In genomic region chr12:76871082-76871481, GRCh38 we compare ENCODE assay signal across 25 cellular contexts.
"Had no signal": no experiment of that assay in that cellular context is flagged by ENCODE, and none has a peak within 500 bp of the region (broad histone marks: within the 10 kb centered on the region; RNA-seq: fewer than 3 reads in every experiment).

No MANE protein-coding gene starts in this region.

- DNase-seq: activated CD4-positive, alpha-beta T cell treated with anti-CD3 and anti-CD28 coated beads for 4 hours; activated CD8-positive, alpha-beta memory T cell treated with anti-CD3 and anti-CD28 coated beads, Interleukin-2, amount 50 U/mL, for 4 hours; activated CD8-positive, alpha-beta T cell treated with anti-CD3 and anti-CD28 coated beads for 36 hours; activated naive CD4-positive, alpha-beta T cell treated with anti-CD3 and anti-CD28 coated beads, Interleukin-2, amount 50 U/mL, for 16 hours; activated naive CD8-positive, alpha-beta T cell treated with anti-CD3 and anti-CD28 coated beads, Interleukin-2, amount 10 ng/mL, durations not matched to agents 7 days and 5 days; adrenal gland; anterior cingulate cortex; central memory CD4-positive, alpha-beta T cell; MG63; MV-4-11; NCI-H1092 treated with DMSO at 0.1 percent for 48 hours; NCI-H1417 treated with DMSO at 0.1 percent for 48 hours; NCI-H1694; NCI-H2029; NCI-H226; NCI-H774; PC-9; SIG-M5; T-cell; T-helper 2 cell; T1000; WERI-Rb-1 had no signal

- H3K4me1 Mint-ChIP-seq: activated naive CD8-positive, alpha-beta T cell treated with anti-CD3 and anti-CD28 coated beads, Interleukin-2, amount 10 ng/mL, durations not matched to agents 7 days and 5 days; T-cell had no signal

- H3K27ac Mint-ChIP-seq: activated CD8-positive, alpha-beta T cell treated with anti-CD3 and anti-CD28 coated beads for 36 hours; activated naive CD8-positive, alpha-beta T cell treated with anti-CD3 and anti-CD28 coated beads, Interleukin-2, amount 10 ng/mL, durations not matched to agents 7 days and 5 days; T-cell had no signal

- ATAC-seq: activated CD4-positive, CD25-positive, alpha-beta regulatory T cell treated with anti-CD3 and anti-CD28 coated beads, Interleukin-2, amount 50 U/mL, for 24 hours; activated CD8-positive, alpha-beta T cell treated with anti-CD3 and anti-CD28 coated beads for 36 hours; T-cell had no signal

- H3K36me3 Mint-ChIP-seq: activated naive CD8-positive, alpha-beta T cell treated with anti-CD3 and anti-CD28 coated beads, Interleukin-2, amount 10 ng/mL, durations not matched to agents 7 days and 5 days; T-cell had no signal

- H3K27ac ChIP-seq: adrenal gland, breast epithelium, PC-9, SK-N-MC, WERI-Rb-1 had no signal

- H3K36me3 ChIP-seq: adrenal gland, breast epithelium, MG63 had no signal

- H3K4me3 Mint-ChIP-seq: activated CD8-positive, alpha-beta T cell treated with anti-CD3 and anti-CD28 coated beads for 36 hours; activated naive CD8-positive, alpha-beta T cell treated with anti-CD3 and anti-CD28 coated beads, Interleukin-2, amount 10 ng/mL, durations not matched to agents 7 days and 5 days; T-cell had no signal

- H3K9me3 Mint-ChIP-seq: activated CD8-positive, alpha-beta T cell treated with anti-CD3 and anti-CD28 coated beads for 36 hours; activated naive CD8-positive, alpha-beta T cell treated with anti-CD3 and anti-CD28 coated beads, Interleukin-2, amount 10 ng/mL, durations not matched to agents 7 days and 5 days; T-cell had no signal

- H3K4me3 ChIP-seq: adrenal gland, breast epithelium, MG63, PC-9, SK-N-MC had no signal

- H3K27me3 ChIP-seq: adrenal gland, breast epithelium, MG63 had no signal

- H3K4me1 ChIP-seq: adrenal gland, breast epithelium had no signal

- H3K9me3 ChIP-seq: adrenal gland, breast epithelium, MG63 had no signal
